In genomic region chr15:41494922-41495735, GRCh38 we compare ENCODE assay signal across 9 cellular contexts. TPM values are rescaled to one million over a fixed set of nuclear protein-coding genes. Genes with fewer than 3 reads are reported as not detected.
DNase-seq lines count a peak whose midpoint lies in the region; ATAC-seq and TF ChIP-seq lines count a peak whose summit lies in the region.
"Had no signal": no experiment of that assay in that cellular context is flagged by ENCODE, and none has a peak within 500 bp of the region (broad histone marks: within the 10 kb centered on the region; RNA-seq: fewer than 3 reads in every experiment).

No MANE protein-coding gene starts in this region.

- in situ Hi-C loops in G401 (cut with HindIII; ENCODE audit: low sequenced_read_pairs) = no loop called here

- H2AFZ ChIP-seq in SK-N-SH (ENCODE audit: low read depth) = no peak overlapping the region

- no peak overlapping the region for H3K27ac ChIP-seq in SK-N-SH (ENCODE audit: low read depth in 2 of 2, low read length in 1 of 2)
- peak overlapping the region; percentile 50 to 80 (median 60) for H3K27ac ChIP-seq in right lobe of liver
- no peak overlapping the region for H3K27ac ChIP-seq in testis
- H3K27ac ChIP-seq: thyroid gland had no signal

- CTCF ChIA-PET in SK-N-SH (lab: Yijun Ruan, JAX) = interaction anchor here (1.3 to 1.4 kb wide), 2 partner anchors 12 to 29 kb away, joined by 3 to 10 read pairs; no protein-coding TSS in a partner anchor

- POLR2A ChIA-PET in SK-N-SH (lab: Yijun Ruan, JAX) = no interaction called here

- no peak overlapping the region for H3K27ac Mint-ChIP-seq in activated naive CD8-positive, alpha-beta T cell

- H3K4me3 ChIP-seq in SK-N-SH (ENCODE audit: low read depth in 2 of 2, low read length in 1 of 2) (no peak overlapping the region), right lobe of liver (peak overlapping the region; percentile 29 to 56 (median 32)), testis (peak overlapping the region in 1 of 2 donors; percentile 43)

- 94% methylated on average over 50 of the region's 60 CpGs for WGBS in SK-N-SH (ENCODE audit: low lambda C conversion rate)
- WGBS in right lobe of liver (ENCODE audit: insufficient coverage, low coverage, low lambda C conversion rate, missing lambda C conversion rate) = under 1% methylated on average over 22 of the region's 60 CpGs
- 27 to 28% methylated on average over 13 to 53 of the region's 60 CpGs for WGBS in testis, 2 donors

- H3K4me1 ChIP-seq in SK-N-SH (ENCODE audit: control insufficient read depth in 1 of 2, insufficient read depth in 2 of 2, low read depth in 1 of 2, low read length in 1 of 2) = peaks cover 6% of the 10 kb centered on the region in 2 experiments; a peak in 3 of 4 replicates
- peaks cover 0 to 27% (median 2%) of the 10 kb centered on the region in 4 donors for H3K4me1 ChIP-seq in right lobe of liver
- peaks cover 17% of the 10 kb centered on the region for H3K4me1 ChIP-seq in testis

- no peak for TF ChIP-seq EP300 in SK-N-SH (IDR thresholded peaks at IDR 0.05; ENCODE audit: borderline replicate concordance in 1 of 2, low read depth in 1 of 2, low read length in 1 of 2)

- no peaks in the 10 kb centered on the region for H3K79me2 ChIP-seq in SK-N-SH (ENCODE audit: insufficient read depth)

- H3K4me1 Mint-ChIP-seq in activated naive CD8-positive, alpha-beta T cell (ENCODE audit: low read depth) = peaks cover 22% of the 10 kb centered on the region

- intact Hi-C loops in right lobe of liver (cut with DNase I) = no loop called here
- intact Hi-C loops in testis (cut with DNase I; ENCODE audit: low total_unique reads) = no loop called here

- TF ChIP-seq POLR2A in right lobe of liver (IDR thresholded peaks at IDR 0.05) = no peak
- no peak for TF ChIP-seq POLR2A in testis (IDR thresholded peaks at IDR 0.05)

- no peak overlapping the region for H3K9ac ChIP-seq in SK-N-SH

- no peaks in the 10 kb centered on the region for H3K9me3 ChIP-seq in SK-N-SH
- no peaks in the 10 kb centered on the region for H3K9me3 ChIP-seq in right lobe of liver
- no peaks in the 10 kb centered on the region for H3K9me3 ChIP-seq in testis
- H3K9me3 ChIP-seq: thyroid gland had no signal

- H3K27me3 ChIP-seq in SK-N-SH (ENCODE audit: insufficient read depth) = no peaks in the 10 kb centered on the region
- H3K27me3 ChIP-seq in right lobe of liver = no peaks in the 10 kb centered on the region
- no peaks in the 10 kb centered on the region for H3K27me3 ChIP-seq in testis

- H3K9me2 ChIP-seq in SK-N-SH = no peaks in the 10 kb centered on the region

- DNase-seq in SK-N-SH (no peak), right lobe of liver (peak in 2 of 3 donors; percentile 38 to 57), testis (peak; percentile 15), 8988T (no peak), hepatic stellate cell (ENCODE audit: low spot score) (no peak), G401 (ENCODE audit: low spot score) (no peak)

- H3K27me3 Mint-ChIP-seq in activated naive CD8-positive, alpha-beta T cell = peaks cover 22% of the 10 kb centered on the region

- H4K20me1 ChIP-seq in SK-N-SH (ENCODE audit: insufficient read depth) = no peaks in the 10 kb centered on the region

- TF ChIP-seq CTCF in SK-N-SH (IDR thresholded peaks at IDR 0.05) (no peak), right lobe of liver (IDR thresholded peaks at IDR 0.05) (no peak), testis (IDR thresholded peaks at IDR 0.05) (no peak)

- H3K4me3 Mint-ChIP-seq in activated naive CD8-positive, alpha-beta T cell = peak overlapping the region; percentile 63

- H3K36me3 ChIP-seq in SK-N-SH (replicated peaks in 1 of 2; ENCODE audit: control insufficient read depth in 1 of 2, insufficient read depth in 2 of 2, low read length in 1 of 2) = no peaks in the 10 kb centered on the region
- H3K36me3 ChIP-seq in right lobe of liver = no peaks in the 10 kb centered on the region
- H3K36me3 ChIP-seq in testis (ENCODE audit: low read depth, missing control alignments) = no peaks in the 10 kb centered on the region
- H3K36me3 ChIP-seq: thyroid gland had no signal

- no peak for TF ChIP-seq RAD21 in SK-N-SH (IDR thresholded peaks at IDR 0.05; ENCODE audit: low read length)

- H3K4me2 ChIP-seq in SK-N-SH = peak overlapping the region; percentile 83; the same call in 1 of the 2 replicates

- no peaks in the 10 kb centered on the region for H3K36me3 Mint-ChIP-seq in activated naive CD8-positive, alpha-beta T cell

- no peaks in the 10 kb centered on the region for H3K9me3 Mint-ChIP-seq in activated naive CD8-positive, alpha-beta T cell (ENCODE audit: low read depth)

- ATAC-seq in SK-N-SH treated with all-trans-retinoic acid at 6 μM for 48 hours (no peak), right lobe of liver (peak; percentile 1 to 30 (median 18))

- peaks cover under 1% of the 10 kb centered on the region for H3F3A ChIP-seq in SK-N-SH (replicated peaks; ENCODE audit: insufficient read depth)

TF ChIP-seq in SK-N-SH, 30 proteins besides CTCF, POLR2A, EP300 and RAD21 (continues in another document):
- TF ChIP-seq YY1 (IDR thresholded peaks at IDR 0.05; ENCODE audit: low read depth) (no peak), PBX3 (IDR thresholded peaks at IDR 0.05) (no peak), NRF1 (IDR thresholded peaks at IDR 0.05; ENCODE audit: low read depth, low read length) (no peak), JUND (IDR thresholded peaks at IDR 0.05) (no peak), CHD2 (IDR thresholded peaks at IDR 0.05; ENCODE audit: low read length, partially characterized antibody) (no peak), GATA2 (CRISPR knock-in tag; IDR thresholded peaks at IDR 0.05) (no peak), NFIC (IDR thresholded peaks at IDR 0.05; ENCODE audit: borderline replicate concordance) (no peak), TCF12 (IDR thresholded peaks at IDR 0.05) (no peak), RXRA (IDR thresholded peaks at IDR 0.05; ENCODE audit: borderline replicate concordance, low read depth) (no peak), EZH2phosphoT487 (IDR thresholded peaks at IDR 0.05; ENCODE audit: borderline replicate concordance, low read depth) (no peak), GABPA (IDR thresholded peaks at IDR 0.05; ENCODE audit: low read depth) (no peak), SMC3 (IDR thresholded peaks at IDR 0.05; ENCODE audit: low read depth, low read length) (no peak)

TF ChIP-seq in SK-N-SH treated with all-trans-retinoic acid at 6 μM for 48 hours, 23 proteins besides CTCF, POLR2A, EP300 and RAD21 (continues in another document):
- TF ChIP-seq PATZ1 (CRISPR knock-in tag; IDR thresholded peaks at IDR 0.05; ENCODE audit: borderline replicate concordance) (no peak), POU6F1 (CRISPR knock-in tag; IDR thresholded peaks at IDR 0.05; ENCODE audit: borderline replicate concordance, low read depth) (no peak)

RNA-seq across cellular contexts. Expression of gene ITPKA, which starts 1.5 kb away (rescaled TPM):
- polyA plus RNA-seq in SK-N-SH (2012; rRNA removed) (1.0 and 2.2 TPM in 2 replicates), testis (ENCODE audit: insufficient read depth, low read depth, low replicate concordance) (12.1 TPM)
- polyA plus RNA-seq in SK-N-SH (2012; cell fraction: cytosol; rRNA removed) = 0.60 and 1.1 TPM in 2 replicates
- 4.9 and 7.4 TPM in 2 replicates for polyA plus RNA-seq in SK-N-SH (2012; cell fraction: nucleus; rRNA removed)
- total RNA-seq in right lobe of liver (10 to 100 TPM in 2 of 6 experiments, 1 to 10 TPM in 1, under 1 TPM in 3; 0.60 to 15.5 (median 1.4) TPM), testis (10 to 100 TPM; 16.7 to 21.3 TPM)
- 12.4 and 20.0 TPM in 2 replicates for total RNA-seq in G401 (2014; rRNA removed; shearing (Covaris generic))

RNA-seq across cellular contexts. Expression of gene LTK, which starts 18.5 kb away (rescaled TPM):
- polyA plus RNA-seq in SK-N-SH (2012; rRNA removed) (0.06 and 0.07 TPM in 2 replicates), testis (ENCODE audit: insufficient read depth, low read depth, low replicate concordance) (2.9 TPM)
- 0.01 and 0.07 TPM in 2 replicates for polyA plus RNA-seq in SK-N-SH (2012; cell fraction: cytosol; rRNA removed)
- polyA plus RNA-seq in SK-N-SH (2012; cell fraction: nucleus; rRNA removed) = 0.87 and 1.6 TPM in 2 replicates
- total RNA-seq in right lobe of liver (1 to 10 TPM in 4 of 6 experiments, under 1 TPM in 2; 0.56 to 3.3 (median 1.8) TPM), testis (1 to 10 TPM; 3.7 to 4.2 TPM)
- total RNA-seq in G401 (2014; rRNA removed; shearing (Covaris generic)) = not detected in 2 replicates

RNA-seq across cellular contexts. Expression of gene RPAP1, which starts 48.9 kb away (rescaled TPM):
- 18.0 and 20.2 TPM in 2 replicates for polyA plus RNA-seq in SK-N-SH (2012; rRNA removed)
- 8.4 and 10.4 TPM in 2 replicates for polyA plus RNA-seq in SK-N-SH (2012; cell fraction: cytosol; rRNA removed)
- polyA plus RNA-seq in SK-N-SH (2012; cell fraction: nucleus; rRNA removed) = 54.9 and 55.9 TPM in 2 replicates
- 10 to 100 TPM; 13.9 to 20.8 (median 17.9) TPM for total RNA-seq in right lobe of liver
- 10 to 100 TPM; 49.4 to 70.9 TPM for total RNA-seq in testis
- polyA plus RNA-seq in testis (ENCODE audit: insufficient read depth, low read depth, low replicate concordance) = 36.3 TPM
- total RNA-seq in G401 (2014; rRNA removed; shearing (Covaris generic)) = 24.3 and 46.5 TPM in 2 replicates

Comparison
In these comparisons a context has a peak if more than half of its experiments do, and no peak if none do; other contexts are left out.
1. DNase-seq: peak in right lobe of liver (2 of 3) and testis (single experiment); none in SK-N-SH (single experiment), 8988T (single experiment), hepatic stellate cell (single experiment) and G401 (single experiment).
2. H3K27ac ChIP-seq: peak in right lobe of liver (3 of 3); none in SK-N-SH (0 of 2) and testis (0 of 2).
3. H3K4me3 ChIP-seq: peak in right lobe of liver (3 of 3); none in SK-N-SH (0 of 2).